9 cellular contexts compared by ENCODE assay signal in genomic region chr5:111703662-111704061, GRCh38. TPM values are rescaled to one million over a fixed set of nuclear protein-coding genes. Genes with fewer than 3 reads are reported as not detected.
A peak's percentile ranks its signal among the peaks of the same experiment; 100 is the strongest.
DNase-seq lines count a peak whose midpoint lies in the region; ATAC-seq and TF ChIP-seq lines count a peak whose summit lies in the region.
"Had no signal": no experiment of that assay in that cellular context is flagged by ENCODE, and none has a peak within 500 bp of the region (broad histone marks: within the 10 kb centered on the region; RNA-seq: fewer than 3 reads in every experiment).

No MANE protein-coding gene starts in this region.

- peak; percentile 95 for ATAC-seq in GM18519 (IDR thresholded peaks at IDR 0.05; ENCODE audit: low FRiP score, unreplicated experiment)
- ATAC-seq in GM21515 (IDR thresholded peaks at IDR 0.05; ENCODE audit: unreplicated experiment), result peak; percentile 99
- peak; percentile 90 for ATAC-seq in HG03439 (IDR thresholded peaks at IDR 0.05; ENCODE audit: unreplicated experiment)
- peak; percentile 43 for ATAC-seq in central memory CD8-positive, alpha-beta T cell (replicated peaks; ENCODE audit: extremely low read depth, poor library complexity, severe bottlenecking)

- H3K27ac Mint-ChIP-seq in central memory CD8-positive, alpha-beta T cell (ENCODE audit: low read depth), result no peak overlapping the region
- H3K27ac Mint-ChIP-seq in CD14-positive monocyte, result peak overlapping the region in 2 of 7 donors; percentile 64 to 70

- H3K27me3 Mint-ChIP-seq in central memory CD8-positive, alpha-beta T cell, result peaks cover 24% of the 10 kb centered on the region
- peaks cover 2% of the 10 kb centered on the region in 3 donors for H3K27me3 Mint-ChIP-seq in CD14-positive monocyte (ENCODE audit: low read depth in 3 of 3)

- no peaks in the 10 kb centered on the region for H3K4me1 Mint-ChIP-seq in central memory CD8-positive, alpha-beta T cell
- H3K4me1 Mint-ChIP-seq in CD14-positive monocyte, result peaks cover 17% of the 10 kb centered on the region

- no peak for DNase-seq in central memory CD8-positive, alpha-beta T cell (ENCODE audit: low spot score in 2 of 2)
- DNase-seq in head of caudate nucleus, result no peak
- DNase-seq in NCI-H526 (lab: John Stamatoyannopoulos, UW), result no peak
- DNase-seq in CD14-positive monocyte (ENCODE audit: low spot score), result no peak
- no peak for DNase-seq in NK-92 (lab: John Stamatoyannopoulos, UW; ENCODE audit: unreplicated experiment)
- DNase-seq: Peyer's patch had no signal

- no peaks in the 10 kb centered on the region for H3K9me3 Mint-ChIP-seq in central memory CD8-positive, alpha-beta T cell
- peaks cover 0 to 2% (median 0%) of the 10 kb centered on the region in 7 donors for H3K9me3 Mint-ChIP-seq in CD14-positive monocyte

- H3K36me3 Mint-ChIP-seq in central memory CD8-positive, alpha-beta T cell (ENCODE audit: insufficient read depth), result no peaks in the 10 kb centered on the region
- H3K36me3 Mint-ChIP-seq in CD14-positive monocyte, result no peaks in the 10 kb centered on the region

- no peak overlapping the region for H3K4me3 Mint-ChIP-seq in central memory CD8-positive, alpha-beta T cell
- H3K4me3 Mint-ChIP-seq in CD14-positive monocyte, result no peak overlapping the region

- intact Hi-C loops in head of caudate nucleus (cut with DNase I), result no loop called here
- intact Hi-C loops in CD14-positive monocyte (cut with micrococcal nuclease), result no loop called here

- TF ChIP-seq CTCF in CD14-positive monocyte (IDR thresholded peaks at IDR 0.05), result no peak

RNA-seq across cellular contexts. Expression of gene NREP, which starts 53.3 kb away (rescaled TPM):
- 10 to 100 TPM; 17.1 to 23.6 TPM for polyA plus RNA-seq in CD14-positive monocyte

Comparison
In these comparisons a context has a peak if more than half of its experiments do, and no peak if none do; other contexts are left out.
1. ATAC-seq: peak in every context shown above with its lines; median percentile 99 in GM21515; 95 in GM18519; 90 in HG03439; 43 in central memory CD8-positive, alpha-beta T cell.